19 cellular contexts compared by ENCODE assay signal in genomic region chr1:189149547-189150375, GRCh38.
DNase-seq lines count a peak whose midpoint lies in the region; ATAC-seq and TF ChIP-seq lines count a peak whose summit lies in the region.
"Had no signal": no experiment of that assay in that cellular context is flagged by ENCODE, and none has a peak within 500 bp of the region (broad histone marks: within the 10 kb centered on the region; RNA-seq: fewer than 3 reads in every experiment).

No MANE protein-coding gene starts in this region.

- H3F3A ChIP-seq in neural progenitor cell (ENCODE audit: low read depth) = no peaks in the 10 kb centered on the region

- no peak for TF ChIP-seq CTCF in glutamatergic neuron (IDR thresholded peaks at IDR 0.05; ENCODE audit: partially characterized antibody, unreplicated experiment)
- peak; percentile 49 for TF ChIP-seq CTCF in neural progenitor cell (IDR thresholded peaks at IDR 0.05)
- no peak for TF ChIP-seq CTCF in suprapubic skin (IDR thresholded peaks at IDR 0.05)

- H3K4me1 ChIP-seq in neural progenitor cell = no peaks in the 10 kb centered on the region
- H3K4me1 ChIP-seq in suprapubic skin = no peaks in the 10 kb centered on the region
- H3K4me1 ChIP-seq: BLaER1, HAP-1 had no signal

- no peak overlapping the region for H3K9ac ChIP-seq in neural progenitor cell
- H3K9ac ChIP-seq: BLaER1 had no signal

- peak overlapping the region; percentile 63 for H2AFZ ChIP-seq in neural progenitor cell (replicated peaks)

- H3K4me1 Mint-ChIP-seq in glutamatergic neuron (ENCODE audit: low read depth, unreplicated experiment) = peaks cover 2% of the 10 kb centered on the region
- no peaks in the 10 kb centered on the region for H3K4me1 Mint-ChIP-seq in neural progenitor cell
- H3K4me1 Mint-ChIP-seq: activated T-helper 17 cell treated with anti-CD3 and anti-CD28 coated beads, Interleukin-2, amount 50 U/mL, for 72 hours; T-helper 17 cell had no signal

- H3K27ac ChIP-seq in neural progenitor cell (no peak overlapping the region), suprapubic skin (no peak overlapping the region)
- H3K27ac ChIP-seq: BLaER1 had no signal

- H3K4me2 ChIP-seq in neural progenitor cell = no peak overlapping the region
- H3K4me2 ChIP-seq: BLaER1 had no signal

- H3K36me3 Mint-ChIP-seq in glutamatergic neuron (ENCODE audit: unreplicated experiment) = no peaks in the 10 kb centered on the region
- no peaks in the 10 kb centered on the region for H3K36me3 Mint-ChIP-seq in neural progenitor cell

- H3K79me2 ChIP-seq in neural progenitor cell (ENCODE audit: low read depth) = no peaks in the 10 kb centered on the region

- no peak overlapping the region for H3K4me3 Mint-ChIP-seq in glutamatergic neuron (ENCODE audit: unreplicated experiment)
- no peak overlapping the region for H3K4me3 Mint-ChIP-seq in neural progenitor cell
- H3K4me3 Mint-ChIP-seq: activated T-helper 17 cell treated with anti-CD3 and anti-CD28 coated beads, Interleukin-2, amount 50 U/mL, for 72 hours; dendritic cell treated with granulocyte-macrophage colony-stimulating factor and Interleukin-4, amounts not matched to agents 40 ng/mL and 50 ng/mL, for 4 days; T-helper 17 cell had no signal

- H3K9me3 Mint-ChIP-seq in glutamatergic neuron (ENCODE audit: unreplicated experiment) (no peaks in the 10 kb centered on the region), neural progenitor cell (no peaks in the 10 kb centered on the region)
- H3K9me3 Mint-ChIP-seq: activated T-helper 17 cell treated with anti-CD3 and anti-CD28 coated beads, Interleukin-2, amount 50 U/mL, for 72 hours had no signal

- H4K20me1 ChIP-seq in neural progenitor cell (ENCODE audit: low read depth) = no peaks in the 10 kb centered on the region
- H4K20me1 ChIP-seq: BLaER1 had no signal

- H3K27me3 ChIP-seq in neural progenitor cell = no peaks in the 10 kb centered on the region
- no peaks in the 10 kb centered on the region for H3K27me3 ChIP-seq in suprapubic skin
- H3K27me3 ChIP-seq: BLaER1, MG63 had no signal

- H3K27me3 Mint-ChIP-seq in glutamatergic neuron (ENCODE audit: unreplicated experiment) (no peaks in the 10 kb centered on the region), neural progenitor cell (ENCODE audit: insufficient read depth, low read depth) (no peaks in the 10 kb centered on the region)
- H3K27me3 Mint-ChIP-seq: activated T-helper 17 cell treated with anti-CD3 and anti-CD28 coated beads, Interleukin-2, amount 50 U/mL, for 72 hours; dendritic cell treated with granulocyte-macrophage colony-stimulating factor and Interleukin-4, amounts not matched to agents 40 ng/mL and 50 ng/mL, for 4 days; T-helper 17 cell had no signal

- 89% methylated on average over 21 of the region's 21 CpGs for WGBS in suprapubic skin

- DNase-seq in ELR (ENCODE audit: low read depth) (peak; percentile 17), NCI-H526 treated with DMSO at 0.1 percent for 48 hours (lab: John Stamatoyannopoulos, UW) (peak; percentile 82), glutamatergic neuron (peak; percentile 21), neural progenitor cell (ENCODE audit: low spot score) (peak; percentile 53), suprapubic skin (ENCODE audit: low spot score in 2 of 2) (no peak), erythroblast (lab: John Stamatoyannopoulos, UW) (no peak), T1000 (lab: John Stamatoyannopoulos, UW) (no peak)
- DNase-seq: activated CD4-positive, alpha-beta T cell treated with anti-CD3 and anti-CD28 coated beads, Interleukin-2, amount 50 U/mL, for 1 hour; anterior cingulate cortex; MG63; NCI-H2227 treated with DMSO at 0.1 percent for 48 hours; stimulated activated naive CD4-positive, alpha-beta T cell treated with Interleukin-2 at 50 U/mL for 16 hours; T-helper 17 cell had no signal

- TF ChIP-seq EP300 in suprapubic skin (IDR thresholded peaks at IDR 0.05) = no peak

- ATAC-seq in HG03108 (IDR thresholded peaks at IDR 0.05; ENCODE audit: unreplicated experiment) = no peak
- ATAC-seq: activated T-helper 17 cell treated with anti-CD3 and anti-CD28 coated beads, Interleukin-2, amount 50 U/mL, for 72 hours; right cardiac atrium; T-helper 17 cell had no signal

- H3K4me3 ChIP-seq in neural progenitor cell (no peak overlapping the region), suprapubic skin (no peak overlapping the region)
- H3K4me3 ChIP-seq: BLaER1, HAP-1, MG63 had no signal

- H3K9me3 ChIP-seq in neural progenitor cell (ENCODE audit: low read depth) = no peaks in the 10 kb centered on the region
- no peaks in the 10 kb centered on the region for H3K9me3 ChIP-seq in suprapubic skin
- H3K9me3 ChIP-seq: BLaER1, HAP-1, MG63 had no signal

- no peak overlapping the region for H3K27ac Mint-ChIP-seq in glutamatergic neuron (ENCODE audit: unreplicated experiment)
- H3K27ac Mint-ChIP-seq in neural progenitor cell = no peak overlapping the region
- H3K27ac Mint-ChIP-seq: activated T-helper 17 cell treated with anti-CD3 and anti-CD28 coated beads, Interleukin-2, amount 50 U/mL, for 72 hours; dendritic cell treated with granulocyte-macrophage colony-stimulating factor and Interleukin-4, amounts not matched to agents 40 ng/mL and 50 ng/mL, for 4 days; T-helper 17 cell had no signal

- TF ChIP-seq POLR2A in suprapubic skin (IDR thresholded peaks at IDR 0.05) (no peak), erythroblast (IDR thresholded peaks at IDR 0.05; ENCODE audit: low read length) (no peak)

- no peaks in the 10 kb centered on the region for H3K36me3 ChIP-seq in neural progenitor cell
- no peaks in the 10 kb centered on the region for H3K36me3 ChIP-seq in suprapubic skin
- H3K36me3 ChIP-seq: BLaER1, HAP-1, MG63 had no signal

Comparison
In these comparisons a context has a peak if more than half of its experiments do, and no peak if none do; other contexts are left out.
1. DNase-seq: peak in ELR (single experiment), NCI-H526 treated with DMSO at 0.1 percent for 48 hours (single experiment), glutamatergic neuron (single experiment) and neural progenitor cell (single experiment); none in suprapubic skin (0 of 2), erythroblast (0 of 2) and T1000 (single experiment).